Comparison of ENCODE assay signal across 24 cellular contexts in genomic region chr7:141039366-141039765, GRCh38. TPM values are rescaled to one million over a fixed set of nuclear protein-coding genes. Genes with fewer than 3 reads are reported as not detected.
DNase-seq lines count a peak whose midpoint lies in the region; ATAC-seq, FAIRE-seq and TF ChIP-seq lines count a peak whose summit lies in the region.
"Had no signal": no experiment of that assay in that cellular context is flagged by ENCODE, and none has a peak within 500 bp of the region (broad histone marks: within the 10 kb centered on the region; RNA-seq: fewer than 3 reads in every experiment).

No MANE protein-coding gene starts in this region.

- no peak for TF ChIP-seq RAD21 in A549 (conservative IDR thresholded peaks at IDR 0.05 in 1 of 2, IDR thresholded peaks at IDR 0.05 in 1 of 2)

- DNase-seq in A549 (ENCODE audit: low read depth in 1 of 2, low spot score in 1 of 2) (peak in 1 of 2 experiments; percentile 35), H4 (ENCODE audit: low spot score) (peak; percentile 30), SW480 (ENCODE audit: low spot score) (peak; percentile 22), iris pigment epithelial cell (ENCODE audit: low read depth) (peak; percentile 15), ovary (no peak), Right ventricle myocardium superior (no peak), HUDEP-2 (lab: John Stamatoyannopoulos, UW; ENCODE audit: unreplicated experiment in 76 of 76) (no peak), NOMO-1 treated with dmso at 0.1 percent for 144 hours (lab: John Stamatoyannopoulos, UW; ENCODE audit: unreplicated experiment) (no peak)
- DNase-seq: activated CD8-positive, alpha-beta T cell treated with anti-CD3 and anti-CD28 coated beads, Interleukin-2, amount 10 ng/mL, durations not matched to agents 7 days and 5 days; activated naive CD4-positive, alpha-beta T cell treated with anti-CD3 and anti-CD28 coated beads, Interleukin-2, amount 10 ng/mL, durations not matched to agents 7 days and 5 days; activated T-cell treated with anti-CD3 and anti-CD28 coated beads, Interleukin-2, amount 50 U/mL, for 48 hours; anterior cingulate cortex; CD4-positive, alpha-beta T cell; central memory CD4-positive, alpha-beta T cell; DMS153; naive thymus-derived CD8-positive, alpha-beta T cell; NCI-H1436 treated with DMSO at 0.1 percent for 48 hours; NCI-H69; PC-9; posterior cingulate gyrus had no signal

- H3K4me2 ChIP-seq in A549, result peak overlapping the region; percentile 76
- H3K4me2 ChIP-seq: PC-9 had no signal

- peak overlapping the region; percentile 51 to 70; a peak in 5 of 6 replicates for H3K27ac ChIP-seq in A549
- H3K27ac ChIP-seq in ovary, result no peak overlapping the region
- H3K27ac ChIP-seq: gastroesophageal sphincter, PC-9, thoracic aorta had no signal

- FAIRE-seq in A549 (lab: Jason Lieb, UNC), result no peak
- FAIRE-seq: GM12892 had no signal

- TF ChIP-seq POLR2A in A549 (IDR thresholded peaks at IDR 0.05; ENCODE audit: low read length), result no peak
- TF ChIP-seq POLR2A in ovary (IDR thresholded peaks at IDR 0.05), result no peak

- WGBS in A549 (ENCODE audit: missing lambda C conversion rate), result 15% methylated on average over 3 of the region's 3 CpGs
- 57 to 76% (median 59%) methylated on average over 3 of the region's 3 CpGs for WGBS in ovary, 3 donors

- CTCF ChIA-PET in A549 (lab: Yijun Ruan, JAX), result interaction anchor here (0.6 kb wide), 1 partner anchor 629 kb away, joined by 3 read pairs; no protein-coding TSS in a partner anchor

- no peak overlapping the region for H3K4me3 ChIP-seq in A549
- no peak overlapping the region for H3K4me3 ChIP-seq in ovary
- H3K4me3 ChIP-seq: gastroesophageal sphincter, PC-9, thoracic aorta had no signal

- TF ChIP-seq EP300 in A549 (IDR thresholded peaks at IDR 0.05) (no peak), ovary (IDR thresholded peaks at IDR 0.05) (no peak)

- peaks cover 24% of the 10 kb centered on the region for H3K4me1 ChIP-seq in A549
- no peaks in the 10 kb centered on the region for H3K4me1 ChIP-seq in ovary (ENCODE audit: insufficient read depth)
- H3K4me1 ChIP-seq: gastroesophageal sphincter had no signal

- no peaks in the 10 kb centered on the region for H3K27me3 ChIP-seq in ovary
- H3K27me3 ChIP-seq: gastroesophageal sphincter had no signal

- ATAC-seq in A549, result peak; percentile 44 to 58; a peak in 3 of 6 replicates
- ATAC-seq in Right ventricle myocardium superior (ENCODE audit: poor library complexity), result no peak
- ATAC-seq: activated CD8-positive, alpha-beta T cell treated with anti-CD3 and anti-CD28 coated beads, Interleukin-2, amount 10 ng/mL, durations not matched to agents 7 days and 5 days; gastroesophageal sphincter; naive thymus-derived CD8-positive, alpha-beta T cell; stimulated activated memory B cell treated with anti-CD40 and anti-IgM and Interleukin-4, amounts not matched to agents 10 μg/mL and 1 μg/mL and 100 μg/mL, for 72 hours had no signal

- H3K9me3 ChIP-seq in A549 (no peaks in the 10 kb centered on the region), ovary (no peaks in the 10 kb centered on the region)
- H3K9me3 ChIP-seq: gastroesophageal sphincter, thoracic aorta had no signal

- POLR2A ChIA-PET in A549 (lab: Yijun Ruan, JAX), result no interaction called here

- TF ChIP-seq CTCF in A549 (IDR thresholded peaks at IDR 0.05) (no peak), ovary (IDR thresholded peaks at IDR 0.05) (no peak)

- H3K36me3 ChIP-seq in ovary, result no peaks in the 10 kb centered on the region
- H3K36me3 ChIP-seq: gastroesophageal sphincter, thoracic aorta had no signal

- intact Hi-C loops in ovary (cut with DNase I), result no loop called here
- intact Hi-C loops in Right ventricle myocardium superior (cut with DNase I), result no loop called here

TF ChIP-seq in A549, 52 proteins besides CTCF, POLR2A, EP300 and RAD21:
- TF ChIP-seq CHD2 (IDR thresholded peaks at IDR 0.05; ENCODE audit: low read length, partially characterized antibody) (no peak), MAX (IDR thresholded peaks at IDR 0.05) (no peak)
TF ChIP-seq in A549: peak in this region for 0.

RNA-seq across cellular contexts. Expression of gene MRPS33, which starts 24.6 kb away (rescaled TPM):
- 174 and 186 TPM in 2 replicates for polyA plus RNA-seq in A549 (2011; rRNA removed)
- 51.8 and 61.1 TPM in 2 replicates for polyA plus RNA-seq in A549 (2012; cell fraction: cytosol; rRNA removed)
- polyA plus RNA-seq in A549 (2012; cell fraction: nucleus; rRNA removed), result 7.5 and 11.8 TPM in 2 replicates
- polyA plus RNA-seq in A549 (2017; fragmentation: RNase III; extraction: RNeasy Plus Mini Kit Qiagen cat#74134 plus additional on column Dnase treatment), result 120 to 132 TPM (median 125 TPM) in 3 replicates
- polyA minus RNA-seq in A549 (2011; rRNA and poly(A)+ RNA removed), result 17.2 and 25.7 TPM in 2 replicates
- 71.2 and 91.2 TPM in 2 replicates for total RNA-seq in H4 (2014; rRNA removed; shearing (Covaris generic))
- total RNA-seq in ovary, result 10 to 100 TPM; 20.0 to 52.1 (median 41.7) TPM
- 10 to 100 TPM; 58.4 to 82.1 TPM for polyA plus RNA-seq in ovary
- total RNA-seq in Right ventricle myocardium superior, result 136 TPM

RNA-seq across cellular contexts. Expression of gene TMEM178B, which starts 34.5 kb away (rescaled TPM):
- polyA plus RNA-seq in A549 (2011; rRNA removed) (0.93 and 1.1 TPM in 2 replicates), A549 (2017; fragmentation: RNase III; extraction: RNeasy Plus Mini Kit Qiagen cat#74134 plus additional on column Dnase treatment) (0.84 to 1.1 TPM (median 0.88 TPM) in 3 replicates), ovary (under 1 TPM; 0.13 to 0.52 TPM)
- polyA plus RNA-seq in A549 (2012; cell fraction: cytosol; rRNA removed), result 0.21 and 0.28 TPM in 2 replicates
- 0.68 and 0.72 TPM in 2 replicates for polyA plus RNA-seq in A549 (2012; cell fraction: nucleus; rRNA removed)
- polyA minus RNA-seq in A549 (2011; rRNA and poly(A)+ RNA removed), result 1.9 TPM in 2 replicates
- 0.04 TPM in 2 replicates for total RNA-seq in H4 (2014; rRNA removed; shearing (Covaris generic))
- total RNA-seq in ovary (1 to 10 TPM in 1 of 7 donors, under 1 TPM in 6; 0.10 to 1.6 (median 0.30) TPM), Right ventricle myocardium superior (35.4 TPM)
- total RNA-seq: CD4-positive, alpha-beta T cell; naive thymus-derived CD8-positive, alpha-beta T cell; PC-9 had no signal

Comparison
In these comparisons a context has a peak if more than half of its experiments do, and no peak if none do; other contexts are left out.
1. DNase-seq: peak in H4 (single experiment), SW480 (single experiment) and iris pigment epithelial cell (single experiment); none in ovary (0 of 5), Right ventricle myocardium superior (single experiment), HUDEP-2 (0 of 76) and NOMO-1 treated with dmso at 0.1 percent for 144 hours (single experiment).
2. H3K27ac ChIP-seq: peak in A549 (2 of 2); none in ovary (0 of 2).
3. RNA of gene TMEM178B, which starts 34.5 kb away (total RNA-seq): 35.4 TPM in Right ventricle myocardium superior (single experiment); 0.10 to 1.6 TPM in ovary and 0.04 TPM in H4; every median in the first group is over 10 times any median in the second.